In the genomic region with DNA sequence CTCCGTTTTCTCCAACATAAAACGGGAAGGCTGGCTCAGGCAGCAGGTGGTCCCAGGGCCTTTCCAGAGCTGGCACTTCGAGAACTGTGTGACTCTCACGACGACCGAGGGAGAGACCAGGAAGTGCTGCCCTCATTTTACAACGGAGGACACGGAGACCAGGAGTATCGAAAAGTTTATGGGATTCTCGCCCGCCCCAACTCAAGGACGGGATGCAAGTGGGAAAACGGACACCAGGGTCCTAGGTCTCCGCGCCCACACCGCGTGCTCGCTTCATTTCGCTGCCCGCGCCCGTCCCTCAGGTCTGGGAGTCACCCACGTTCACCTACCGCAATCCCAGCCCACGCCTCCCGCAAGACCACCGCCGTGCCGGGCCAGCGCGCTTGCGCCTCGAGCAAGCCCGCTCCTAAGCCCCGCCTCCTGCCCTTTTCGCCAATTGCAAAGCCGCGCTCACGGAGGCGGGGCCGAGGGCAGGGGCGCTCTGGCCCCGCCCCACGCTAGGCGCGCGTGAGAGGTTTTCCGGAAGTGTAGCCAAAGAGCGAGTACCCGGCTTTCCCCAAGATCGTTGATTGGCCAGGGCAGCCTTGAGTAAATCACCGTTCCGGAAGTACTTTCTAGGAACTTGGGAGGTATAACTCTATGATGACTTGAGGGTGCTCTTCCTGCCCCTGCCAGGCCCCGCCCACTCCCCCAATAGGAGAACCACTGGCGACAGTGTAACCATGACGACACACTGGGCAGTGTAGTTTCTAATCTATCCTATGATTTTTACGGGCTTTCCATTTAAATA, we compare ENCODE assay signal across 8 cellular contexts. TPM values are rescaled to one million over a fixed set of nuclear protein-coding genes. Genes with fewer than 3 reads are reported as not detected.
A peak's percentile ranks its signal among the peaks of the same experiment; 100 is the strongest.
DNase-seq lines count a peak whose midpoint lies in the region; ATAC-seq and TF ChIP-seq lines count a peak whose summit lies in the region.

A gene (minus strand): TSS at position 392 of the 790 bp plus-strand sequence. CDS start 5,362 bp downstream, outside the sequence.

- H3K27me3 ChIP-seq in PC-3 (ENCODE audit: low read length) (no peaks in the 10 kb centered on the region), esophagus (ENCODE audit: control insufficient read depth in 1 of 2, insufficient read depth in 2 of 2, low read length in 2 of 2) (no peaks in the 10 kb centered on the region), mucosa of rectum (ENCODE audit: control insufficient read depth in 2 of 2, insufficient read depth in 2 of 2, low read length in 2 of 2) (no peaks in the 10 kb centered on the region)

- H3K27me3 Mint-ChIP-seq in activated T-cell treated with anti-CD3 and anti-CD28 coated beads, Interleukin-2, amount 50 U/mL, for 24 hours = no peaks in the 10 kb centered on the region

- DNase-seq in DMS53 (lab: John Stamatoyannopoulos, UW) (peak; percentile 100), PC-3 (peak; percentile 99)
- peak; percentile 99 for DNase-seq in Jurkat, Clone E6-1 (ENCODE audit: low read depth, low spot score)
- DNase-seq in activated T-cell treated with anti-CD3 and anti-CD28 coated beads, Interleukin-2, amount 50 U/mL, for 24 hours = peak; percentile 95
- DNase-seq in stimulated activated CD8-positive, alpha-beta memory T cell treated with anti-CD3 and anti-CD28 coated beads, Interleukin-4, amount 100 ng/mL, for 4 hours (ENCODE audit: low read depth in 2 of 2, low spot score in 1 of 2) = peak; percentile 87 to 93

- no peak within 1 kb of the TSS for H3K27ac ChIP-seq in PC-3 (ENCODE audit: low read length)
- peak within 1 kb of the TSS; percentile 53 to 81 for H3K27ac ChIP-seq in esophagus (ENCODE audit: low read depth in 2 of 2, low read length in 1 of 2)
- H3K27ac ChIP-seq in mucosa of rectum (ENCODE audit: low read depth in 2 of 2, low read length in 2 of 2) = peak within 1 kb of the TSS; percentile 71 to 77

- peak; percentile 94 for ATAC-seq in GM21717 (IDR thresholded peaks at IDR 0.05; ENCODE audit: unreplicated experiment)
- peak; percentile 92 for ATAC-seq in PC-3

- intact Hi-C loops in PC-3 (cut with micrococcal nuclease) = loop anchor here (1.0 to 2.0 kb wide), 2 partner anchors 30 to 48 kb away; no protein-coding TSS in a partner anchor

- peak within 1 kb of the TSS; percentile 93 for H3K4me2 ChIP-seq in PC-3 (ENCODE audit: low read length)

- H3F3A ChIP-seq in PC-3 (ENCODE audit: low read length, unreplicated experiment) = no peaks in the 10 kb centered on the region

- H4K20me1 ChIP-seq in PC-3 (ENCODE audit: low read length) = no peaks in the 10 kb centered on the region

- TF ChIP-seq CTCF in PC-3 (conservative IDR thresholded peaks at IDR 0.05; ENCODE audit: low read depth, low read length) = no peak

- no peaks in the 10 kb centered on the region for H3K9me3 Mint-ChIP-seq in activated T-cell treated with anti-CD3 and anti-CD28 coated beads, Interleukin-2, amount 50 U/mL, for 24 hours

- H3K4me3 Mint-ChIP-seq in activated T-cell treated with anti-CD3 and anti-CD28 coated beads, Interleukin-2, amount 50 U/mL, for 24 hours = peak within 1 kb of the TSS; percentile 90

- no peaks in the 10 kb centered on the region for H3K9me3 ChIP-seq in PC-3 (ENCODE audit: low read length)
- H3K9me3 ChIP-seq in esophagus (ENCODE audit: control insufficient read depth in 2 of 2, insufficient read depth in 1 of 2, low read depth in 1 of 2, low read length in 1 of 2) = no peaks in the 10 kb centered on the region
- H3K9me3 ChIP-seq in mucosa of rectum (ENCODE audit: control insufficient read depth in 2 of 2, low read length in 2 of 2) = no peaks in the 10 kb centered on the region

- H3K4me1 Mint-ChIP-seq in activated T-cell treated with anti-CD3 and anti-CD28 coated beads, Interleukin-2, amount 50 U/mL, for 24 hours (ENCODE audit: low read depth) = peaks cover 17% of the 10 kb centered on the region

- H3K4me3 ChIP-seq in Jurkat, Clone E6-1 (ENCODE audit: low read length) = peak within 1 kb of the TSS; percentile 97
- H3K4me3 ChIP-seq in PC-3 (ENCODE audit: low read length) (peak within 1 kb of the TSS; percentile 84), esophagus (ENCODE audit: low read depth in 1 of 2, low read length in 2 of 2) (peak within 1 kb of the TSS; percentile 73 to 82), mucosa of rectum (ENCODE audit: low read length in 2 of 2) (peak within 1 kb of the TSS; percentile 92 to 98)

- H3K27ac Mint-ChIP-seq in activated T-cell treated with anti-CD3 and anti-CD28 coated beads, Interleukin-2, amount 50 U/mL, for 24 hours = peak within 1 kb of the TSS; percentile 95

- peaks cover 22% of the 10 kb centered on the region for H3K79me2 ChIP-seq in PC-3 (ENCODE audit: low read length)

- H3K36me3 ChIP-seq in PC-3 (ENCODE audit: low read depth, low read length) = no peaks in the 10 kb centered on the region
- H3K36me3 ChIP-seq in esophagus (ENCODE audit: control insufficient read depth in 2 of 2, insufficient read depth in 2 of 2, low read length in 1 of 2) = no peaks in the 10 kb centered on the region
- H3K36me3 ChIP-seq in mucosa of rectum (ENCODE audit: control insufficient read depth in 2 of 2, insufficient read depth in 2 of 2, low read length in 2 of 2) = no peaks in the 10 kb centered on the region

- POLR2A ChIA-PET in PC-3 (lab: Charles Lee; ENCODE audit: unreplicated experiment) = interaction anchor here (0.6 kb wide), 1 partner anchor 48 kb away, joined by 4 read pairs; no protein-coding TSS in a partner anchor

- 0% methylated on average over 57 of the region's 57 CpGs for WGBS in esophagus, 2 donors

- peak within 1 kb of the TSS; percentile 88 for H2AFZ ChIP-seq in PC-3 (ENCODE audit: low read length)

- H3K9ac ChIP-seq in PC-3 (ENCODE audit: low read length) = peak within 1 kb of the TSS; percentile 81
- H3K9ac ChIP-seq in mucosa of rectum (ENCODE audit: low read depth in 1 of 2, low read length in 2 of 2) = peak within 1 kb of the TSS; percentile 78 to 89

- BruUV-seq in PC-3 (replicated peaks; lab: Mats Ljungman, UMichigan) = no TSS peak

- peaks cover 7% of the 10 kb centered on the region for H3K36me3 Mint-ChIP-seq in activated T-cell treated with anti-CD3 and anti-CD28 coated beads, Interleukin-2, amount 50 U/mL, for 24 hours (ENCODE audit: low read depth)

- CTCF ChIA-PET in PC-3 (lab: Charles Lee) = no interaction called here

- H3K4me1 ChIP-seq in PC-3 (ENCODE audit: insufficient read depth, low read length) (peaks cover 12% of the 10 kb centered on the region; the same call in 1 of the 2 replicates), esophagus (ENCODE audit: control insufficient read depth in 2 of 2, insufficient read depth in 2 of 2, low read length in 1 of 2) (no peaks in the 10 kb centered on the region), mucosa of rectum (ENCODE audit: control insufficient read depth in 2 of 2, insufficient read depth in 2 of 2, low read length in 2 of 2) (peaks cover 8 to 12% of the 10 kb centered on the region in 2 donors)

- H3K9me2 ChIP-seq in PC-3 (replicated peaks; ENCODE audit: low read length) = no peaks in the 10 kb centered on the region

RNA-seq across cellular contexts. Expression of the gene that starts here (rescaled TPM):
- polyA plus RNA-seq in Jurkat, Clone E6-1 (2012; ENCODE audit: insufficient read depth, insufficient read length) = 6.9 TPM
- 3.5 and 5.0 TPM in 2 replicates for total RNA-seq in PC-3 (2014; rRNA removed)
- 1 to 10 TPM; 1.5 to 2.5 TPM for polyA plus RNA-seq in esophagus
